In the genomic region with DNA sequence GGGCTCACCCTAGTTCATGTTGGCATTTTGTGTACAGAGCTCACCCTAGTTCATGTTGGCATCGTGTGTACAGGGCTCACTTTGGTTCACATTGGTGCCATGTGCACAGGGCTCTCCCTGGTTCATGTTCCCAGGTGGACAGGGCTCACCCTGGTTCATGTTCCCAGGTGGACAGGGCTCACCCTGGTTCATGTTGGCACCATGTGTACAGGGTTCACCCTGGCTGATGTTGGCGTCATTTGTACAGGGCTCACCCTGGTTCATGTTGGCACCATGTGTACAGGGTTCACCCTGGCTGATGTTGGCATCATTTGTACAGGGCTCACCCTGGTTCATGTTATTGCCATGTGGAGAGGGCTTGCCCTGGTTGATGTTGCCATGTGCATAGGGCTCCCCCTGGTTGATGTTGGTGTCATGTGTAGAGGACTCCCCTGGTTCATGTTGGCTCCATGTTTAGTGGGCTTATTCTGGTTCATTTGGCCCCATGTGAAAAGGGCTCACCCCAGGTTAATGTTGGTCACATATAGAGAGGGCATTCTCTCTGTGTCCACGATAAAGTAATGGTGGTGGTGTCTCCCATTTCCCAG, we compare ENCODE assay signal across 10 cellular contexts. TPM values are rescaled to one million over a fixed set of nuclear protein-coding genes. Genes with fewer than 3 reads are reported as not detected.
DNase-seq lines count a peak whose midpoint lies in the region; FAIRE-seq and TF ChIP-seq lines count a peak whose summit lies in the region.
"Had no signal": no experiment of that assay in that cellular context is flagged by ENCODE, and none has a peak within 500 bp of the region (broad histone marks: within the 10 kb centered on the region; RNA-seq: fewer than 3 reads in every experiment).

No MANE protein-coding gene starts in this region.

- no peak overlapping the region for H3K14ac ChIP-seq in neuronal stem cell (ENCODE audit: low read length)

- H3K4ac ChIP-seq in neuronal stem cell (ENCODE audit: low read length): no peak overlapping the region

- H3K23ac ChIP-seq in neuronal stem cell (ENCODE audit: low read depth, low read length, poor library complexity): no peak overlapping the region

- DNase-seq in GM12865 (ENCODE audit: low read depth) (no peak), NAMALWA (ENCODE audit: low spot score) (peak; percentile 13), neuronal stem cell (ENCODE audit: low spot score) (no peak), NCI-H1105 treated with DMSO at 0.1 percent for 48 hours (lab: John Stamatoyannopoulos, UW) (no peak), NCI-H2029 treated with DMSO at 0.1 percent for 48 hours (lab: John Stamatoyannopoulos, UW) (no peak), GM19239 (ENCODE audit: insufficient read length, low spot score) (no peak)
- peak; percentile 31 for DNase-seq in central memory CD4-positive, alpha-beta T cell
- DNase-seq: activated B cell treated with CpG ODN at 0.5 μM for 24 hours, amniotic stem cell, thyroid gland had no signal

- no peak overlapping the region for H4K91ac ChIP-seq in neuronal stem cell (ENCODE audit: low read depth, low read length, poor library complexity)

- no CpG with 5 or more reads among the region's 3 CpGs for WGBS in neuronal stem cell (ENCODE audit: extremely low coverage in 2 of 2, insufficient read length in 2 of 2, insufficient replicate concordance in 1 of 2), 2 donors

- H3K27me3 ChIP-seq in neuronal stem cell (ENCODE audit: control insufficient read depth in 3 of 3, insufficient read depth in 3 of 3, low read depth in 1 of 3, low read length in 3 of 3): peaks cover 0 to 9% (median 1%) of the 10 kb centered on the region in 3 experiments
- H3K27me3 ChIP-seq: thyroid gland had no signal

- no peaks in the 10 kb centered on the region for H3K4me1 ChIP-seq in neuronal stem cell (ENCODE audit: control insufficient read depth in 2 of 2, insufficient read depth in 1 of 2, low read depth in 1 of 2, low read length in 2 of 2)
- H3K4me1 ChIP-seq: thyroid gland had no signal

- H3K27ac ChIP-seq in neuronal stem cell (replicated peaks; ENCODE audit: low read length): no peak overlapping the region
- H3K27ac ChIP-seq: thyroid gland had no signal

- H2BK120ac ChIP-seq in neuronal stem cell (ENCODE audit: low read depth, low read length): no peak overlapping the region

- no peak overlapping the region for H3K4me3 ChIP-seq in GM12865 (ENCODE audit: low read depth, low read length)
- no peak overlapping the region for H3K4me3 ChIP-seq in neuronal stem cell (ENCODE audit: low read length in 2 of 2)
- H3K4me3 ChIP-seq: thyroid gland had no signal

- H3K18ac ChIP-seq in neuronal stem cell (ENCODE audit: low read length): no peak overlapping the region

- H3K79me1 ChIP-seq in neuronal stem cell (ENCODE audit: low read depth, low read length): no peaks in the 10 kb centered on the region

- H2AFZ ChIP-seq in neuronal stem cell (ENCODE audit: low read length): no peak overlapping the region

- H2AK5ac ChIP-seq in neuronal stem cell (ENCODE audit: low read depth, low read length): no peak overlapping the region

- peak overlapping the region; percentile 47 for H3K9ac ChIP-seq in neuronal stem cell (ENCODE audit: low read depth, low read length, poor library complexity)

- no peaks in the 10 kb centered on the region for H3K9me3 ChIP-seq in neuronal stem cell (replicated peaks in 1 of 2; ENCODE audit: control insufficient read depth in 2 of 2, insufficient read depth in 1 of 2, low read depth in 1 of 2, low read length in 2 of 2)
- H3K9me3 ChIP-seq: thyroid gland had no signal

- no peak overlapping the region for H4K8ac ChIP-seq in neuronal stem cell (ENCODE audit: low read depth, low read length)

- no peak for FAIRE-seq in GM19239 (lab: Jason Lieb, UNC)

- H2BK12ac ChIP-seq in neuronal stem cell (ENCODE audit: low read length): no peak overlapping the region

- no peaks in the 10 kb centered on the region for H3K36me3 ChIP-seq in neuronal stem cell (replicated peaks in 1 of 2; ENCODE audit: control insufficient read depth in 2 of 2, insufficient read depth in 2 of 2, low read length in 2 of 2)
- H3K36me3 ChIP-seq: thyroid gland had no signal

- no peak overlapping the region for H2BK5ac ChIP-seq in neuronal stem cell (ENCODE audit: low read length)

- TF ChIP-seq CTCF in GM12865 (IDR thresholded peaks at IDR 0.05; ENCODE audit: insufficient read depth, low read depth, low read length, missing control alignments): peak; percentile 17

- H3K4me2 ChIP-seq in neuronal stem cell (ENCODE audit: insufficient read depth, low read length, poor library complexity, severe bottlenecking): no peak overlapping the region

- no peak overlapping the region for H2BK15ac ChIP-seq in neuronal stem cell (ENCODE audit: low read length)

RNA-seq across cellular contexts. Expression of a gene that starts 31.7 kb away (rescaled TPM):
- polyA plus RNA-seq in neuronal stem cell (2013, experiment 1 of 2): 21.0 TPM
- 22.1 TPM for polyA plus RNA-seq in neuronal stem cell (2013, experiment 2 of 2)

Comparison
In these comparisons a context has a peak if more than half of its experiments do, and no peak if none do; other contexts are left out.
1. DNase-seq: peak in NAMALWA (single experiment) and central memory CD4-positive, alpha-beta T cell (single experiment); none in GM12865 (single experiment), neuronal stem cell (single experiment), NCI-H1105 treated with DMSO at 0.1 percent for 48 hours (single experiment), NCI-H2029 treated with DMSO at 0.1 percent for 48 hours (single experiment) and GM19239 (single experiment).